In the genomic region with DNA sequence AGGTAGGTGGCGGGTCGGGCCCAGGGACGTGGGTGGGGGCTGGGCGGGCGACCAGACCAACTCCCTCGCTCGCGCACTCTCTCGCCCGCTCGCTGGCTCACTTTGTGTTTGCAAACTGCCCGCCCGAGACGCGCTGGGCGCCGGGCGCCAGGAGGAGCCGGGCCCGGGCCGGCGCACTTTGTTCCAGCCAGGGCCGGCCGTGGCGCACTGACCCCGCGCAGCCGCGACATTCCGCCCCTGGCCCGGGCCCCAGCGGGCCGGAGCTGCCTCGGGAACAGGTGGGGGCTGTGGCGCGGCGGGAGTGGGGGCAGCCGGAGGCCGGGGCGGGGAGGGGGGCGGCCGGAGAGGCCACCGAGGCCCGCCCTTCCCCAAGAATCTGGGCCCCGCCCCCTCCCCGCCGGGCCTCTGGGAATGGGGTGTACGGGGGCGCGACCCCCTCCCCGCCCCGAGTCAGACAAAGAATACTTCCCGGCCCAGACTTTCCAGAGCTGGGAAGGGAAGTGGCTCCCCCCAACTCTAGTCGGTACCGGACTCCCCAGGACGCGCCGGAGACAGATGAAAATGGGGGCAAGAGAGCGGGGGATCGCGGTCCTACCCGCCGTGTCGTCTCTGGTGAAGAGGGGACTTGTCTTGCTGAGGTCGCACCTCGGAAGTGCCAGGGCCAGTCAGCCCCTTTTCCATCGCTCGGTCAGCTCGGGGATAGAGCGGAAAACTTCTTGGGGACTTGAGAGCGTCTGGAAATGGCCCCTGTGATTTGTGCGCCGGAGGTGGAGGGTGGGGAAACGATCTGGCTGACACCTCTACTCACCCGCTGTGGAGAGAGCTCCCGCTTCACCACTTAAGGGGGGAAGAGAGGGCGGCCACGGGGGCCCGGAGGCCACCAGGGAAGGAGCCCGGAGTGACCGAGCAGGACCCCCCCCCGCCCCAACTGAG, we compare ENCODE assay signal across 7 cellular contexts. TPM values are rescaled to one million over a fixed set of nuclear protein-coding genes. Genes with fewer than 3 reads are reported as not detected.
DNase-seq lines count a peak whose midpoint lies in the region; ATAC-seq and TF ChIP-seq lines count a peak whose summit lies in the region.

No MANE protein-coding gene starts in this region.

- DNase-seq in GM10248 (ENCODE audit: extremely low spot score) (peak; percentile 48), LHCN-M2 (ENCODE audit: low read depth) (peak; percentile 45), foreskin fibroblast (peak; percentile 32 to 70), NCI-H128 (lab: John Stamatoyannopoulos, UW; ENCODE audit: unreplicated experiment) (no peak)
- peak; percentile 64 for DNase-seq in activated T-cell treated with anti-CD3 and anti-CD28 coated beads, Interleukin-2, amount 50 U/mL, for 24 hours

- POLR2A ChIA-PET in GM10248 (lab: Yijun Ruan, JAX) = interaction anchor here (0.7 kb wide), 1 partner anchor 365 kb away, joined by 4 read pairs; no protein-coding TSS in a partner anchor

- peaks cover 24% of the 10 kb centered on the region for H3K36me3 Mint-ChIP-seq in activated T-cell treated with anti-CD3 and anti-CD28 coated beads, Interleukin-2, amount 50 U/mL, for 24 hours (ENCODE audit: low read depth)

- no peaks in the 10 kb centered on the region for H3K9me3 ChIP-seq in neuron (ENCODE audit: low read length)

- peak overlapping the region; percentile 78 for H3K27ac Mint-ChIP-seq in activated T-cell treated with anti-CD3 and anti-CD28 coated beads, Interleukin-2, amount 50 U/mL, for 24 hours

- H3K4me3 Mint-ChIP-seq in activated T-cell treated with anti-CD3 and anti-CD28 coated beads, Interleukin-2, amount 50 U/mL, for 24 hours = peak overlapping the region; percentile 89

- H3K27me3 ChIP-seq in neuron (ENCODE audit: insufficient read depth, low read length) = no peaks in the 10 kb centered on the region

- peaks cover 32% of the 10 kb centered on the region for H3K36me3 ChIP-seq in neuron (ENCODE audit: insufficient read depth, low read length)

- H3K4me1 ChIP-seq in neuron (ENCODE audit: insufficient read depth, low read length) = peaks cover 48% of the 10 kb centered on the region

- peaks cover 36% of the 10 kb centered on the region for H3K4me1 Mint-ChIP-seq in activated T-cell treated with anti-CD3 and anti-CD28 coated beads, Interleukin-2, amount 50 U/mL, for 24 hours (ENCODE audit: low read depth)

- CTCF ChIA-PET in GM10248 (lab: Yijun Ruan, JAX) = interaction anchor here (0.6 to 1.5 kb wide), 3 partner anchors 14 to 124 kb away, joined by 3 to 4 read pairs (median 3); no protein-coding TSS in a partner anchor

- peak; percentile 6 for ATAC-seq in GM21786 (IDR thresholded peaks at IDR 0.05; ENCODE audit: unreplicated experiment)

- H3K4me3 ChIP-seq in foreskin fibroblast (ENCODE audit: low read depth in 1 of 2, low read length in 2 of 2) (peak overlapping the region; percentile 57 to 77), neuron (ENCODE audit: low read length) (peak overlapping the region; percentile 99)

- H3K9me3 Mint-ChIP-seq in activated T-cell treated with anti-CD3 and anti-CD28 coated beads, Interleukin-2, amount 50 U/mL, for 24 hours = no peaks in the 10 kb centered on the region

- no peak for TF ChIP-seq CTCF in GM10248 (IDR thresholded peaks at IDR 0.05; ENCODE audit: control extremely low read depth, extremely low read depth, low read depth, missing control alignments)
- no peak for TF ChIP-seq CTCF in foreskin fibroblast (IDR thresholded peaks at IDR 0.05; ENCODE audit: low read depth, low read length)

- peaks cover 20% of the 10 kb centered on the region for H3K27me3 Mint-ChIP-seq in activated T-cell treated with anti-CD3 and anti-CD28 coated beads, Interleukin-2, amount 50 U/mL, for 24 hours

- no peak overlapping the region for H2AFZ ChIP-seq in neuron (ENCODE audit: low read depth, low read length)

RNA-seq across cellular contexts. Expression of a gene that starts 1.0 kb away (rescaled TPM):
- 4.2 and 4.6 TPM in 2 replicates for total RNA-seq in LHCN-M2 (2014; rRNA removed)
- polyA plus RNA-seq in LHCN-M2 (2012) = 9.0 TPM
